In genomic region chr7:14000247-14000646, GRCh38 we compare ENCODE assay signal across 1 cellular context.
TF ChIP-seq lines count a peak whose summit lies in the region.

No MANE protein-coding gene starts in this region.

TF ChIP-seq in GM12878, 131 proteins besides CTCF, POLR2A, EP300 and RAD21:
- TF ChIP-seq CHD4 (IDR thresholded peaks at IDR 0.05) (no peak), CBX3 (IDR thresholded peaks at IDR 0.05; ENCODE audit: borderline replicate concordance, low read depth) (no peak), PKNOX1 (IDR thresholded peaks at IDR 0.05) (no peak), CUX1 (IDR thresholded peaks at IDR 0.05; ENCODE audit: insufficient replicate concordance, low read depth, low read length) (no peak), IKZF1 (conservative IDR thresholded peaks at IDR 0.05) (no peak), MXI1 (IDR thresholded peaks at IDR 0.05; ENCODE audit: low read depth, low read length) (no peak), SREBF1 (IDR thresholded peaks at IDR 0.05; ENCODE audit: low read length) (no peak), KDM1A (IDR thresholded peaks at IDR 0.05; ENCODE audit: borderline replicate concordance) (no peak), BCLAF1 (IDR thresholded peaks at IDR 0.05) (no peak), IKZF2 (IDR thresholded peaks at IDR 0.05) (no peak), ETV6 (conservative IDR thresholded peaks at IDR 0.05 in 1 of 2, IDR thresholded peaks at IDR 0.05 in 1 of 2; ENCODE audit: borderline replicate concordance in 1 of 2, low read depth in 1 of 2) (no peak), SPI1 (IDR thresholded peaks at IDR 0.05; ENCODE audit: borderline replicate concordance, insufficient read depth, low read depth, low read length) (no peak), E2F4 (IDR thresholded peaks at IDR 0.05; ENCODE audit: low read depth, low read length) (no peak), SRF (IDR thresholded peaks at IDR 0.05; ENCODE audit: low read depth in 2 of 2, low read length in 2 of 2) (no peak), RB1 (IDR thresholded peaks at IDR 0.05; ENCODE audit: borderline replicate concordance) (no peak), ZNF592 (IDR thresholded peaks at IDR 0.05) (no peak), NR2C2 (IDR thresholded peaks at IDR 0.05; ENCODE audit: borderline replicate concordance, control insufficient read depth, insufficient read length, low read depth) (no peak)
